In the genomic region with DNA sequence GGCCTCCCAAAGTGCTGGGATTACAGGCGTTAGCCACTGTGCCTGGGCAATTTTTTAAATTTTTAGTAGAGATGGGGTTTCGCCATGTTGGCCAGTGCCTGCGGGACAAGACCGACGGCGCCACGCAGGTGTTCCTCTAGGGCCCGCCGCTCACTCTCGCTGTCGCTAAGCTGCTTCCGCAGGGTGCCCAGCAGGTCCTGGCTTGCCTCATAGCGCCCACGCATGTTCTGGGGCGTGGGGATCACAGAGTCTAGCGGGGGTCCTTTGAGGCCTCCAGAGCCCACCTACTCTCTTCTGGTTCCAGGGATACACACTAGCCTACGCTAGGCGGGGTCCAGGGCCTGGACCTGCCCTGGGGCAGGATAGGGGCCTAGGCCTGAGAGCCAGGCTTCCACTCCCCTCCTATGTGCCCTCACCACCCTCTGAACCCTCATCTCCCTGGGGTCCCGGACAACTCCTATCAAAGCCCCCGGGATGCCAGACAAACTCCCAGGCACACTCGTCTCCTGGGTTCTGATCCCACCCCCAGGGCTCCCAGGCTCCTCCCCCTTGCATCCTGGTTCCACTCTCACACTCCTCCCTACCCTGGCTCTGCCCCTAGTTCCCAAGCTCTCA, we compare ENCODE assay signal across 7 cellular contexts. TPM values are rescaled to one million over a fixed set of nuclear protein-coding genes. Genes with fewer than 3 reads are reported as not detected.
DNase-seq lines count a peak whose midpoint lies in the region; ATAC-seq, FAIRE-seq and TF ChIP-seq lines count a peak whose summit lies in the region.
"Not testable (repeated sequence)": the region's sequence is repeated elsewhere in the genome, so short reads cannot be mapped to it uniquely, and the experiment has no call there.

No MANE protein-coding gene starts in this region.

- not testable (repeated sequence) for H3K27ac ChIP-seq in HCT116 (ENCODE audit: low read depth, low read length); K562 (ENCODE audit: extremely low read depth, low read depth, low read length); left lung

- not testable (repeated sequence) for H3K27me3 ChIP-seq in HCT116 (ENCODE audit: insufficient read depth, low read length); K562 (ENCODE audit: control insufficient read depth in 2 of 2, insufficient read depth in 2 of 2, low read length in 2 of 2); left lung

- intact Hi-C loops in HCT116 (cut with micrococcal nuclease); K562 (cut with micrococcal nuclease); left lung (cut with DNase I): not testable (repeated sequence)

- DNase-seq in HCT116 (ENCODE audit: low read depth, low spot score); stimulated activated naive B cell treated with anti-CD40 and anti-IgM and Interleukin-4, amounts not matched to agents 10 μg/mL and 1 μg/mL and 100 μg/mL, for 72 hours: not testable (repeated sequence)
- peak; percentile 41 for DNase-seq in activated CD8-positive, alpha-beta memory T cell treated with anti-CD3 and anti-CD28 coated beads, Interleukin-2, amount 10 ng/mL, durations not matched to agents 7 days and 5 days
- DNase-seq in K562 (ENCODE audit: extremely low read depth in 1 of 4, low spot score in 3 of 4) (peak in 2 of 4 experiments; percentile 45), left lung (peak; percentile 37 to 89), omental fat pad (ENCODE audit: low spot score) (peak; percentile 18)

- not testable (repeated sequence) for FAIRE-seq in K562 (lab: Jason Lieb, UNC)

- not testable (repeated sequence) for H3K4me3 Mint-ChIP-seq in activated CD8-positive, alpha-beta memory T cell treated with anti-CD3 and anti-CD28 coated beads, Interleukin-2, amount 10 ng/mL, durations not matched to agents 7 days and 5 days; stimulated activated naive B cell treated with anti-CD40 and anti-IgM and Interleukin-4, amounts not matched to agents 10 μg/mL and 1 μg/mL and 100 μg/mL, for 72 hours

- in situ Hi-C loops in K562 (cut with MboI), result loop anchor here (5.0 kb wide), 1 partner anchor 317 kb away; no protein-coding TSS in a partner anchor

- ATAC-seq in HCT116 (peak; percentile 55), K562 (peak; percentile 1; the same call in 1 of the 3 replicates), esophagus mucosa (peak; percentile 11)
- not testable (repeated sequence) for ATAC-seq in activated CD8-positive, alpha-beta memory T cell treated with anti-CD3 and anti-CD28 coated beads, Interleukin-2, amount 10 ng/mL, durations not matched to agents 7 days and 5 days; left lung; omental fat pad (ENCODE audit: low FRiP score); stimulated activated naive B cell treated with anti-CD40 and anti-IgM and Interleukin-4, amounts not matched to agents 10 μg/mL and 1 μg/mL and 100 μg/mL, for 72 hours (replicated peaks)

- not testable (repeated sequence) for BruUV-seq in HCT116 (replicated peaks; lab: Mats Ljungman, UMichigan)
- TSS peak; percentile 12 for BruUV-seq in K562 (replicated peaks; lab: Mats Ljungman, UMichigan)

- H4K20me1 ChIP-seq in HCT116 (ENCODE audit: insufficient read depth); K562 (replicated peaks; ENCODE audit: control insufficient read depth, insufficient read depth, low read length): not testable (repeated sequence)

- H3K9me3 Mint-ChIP-seq in activated CD8-positive, alpha-beta memory T cell treated with anti-CD3 and anti-CD28 coated beads, Interleukin-2, amount 10 ng/mL, durations not matched to agents 7 days and 5 days (ENCODE audit: low read depth); stimulated activated naive B cell treated with anti-CD40 and anti-IgM and Interleukin-4, amounts not matched to agents 10 μg/mL and 1 μg/mL and 100 μg/mL, for 72 hours: not testable (repeated sequence)

- H3K4me1 Mint-ChIP-seq in activated CD8-positive, alpha-beta memory T cell treated with anti-CD3 and anti-CD28 coated beads, Interleukin-2, amount 10 ng/mL, durations not matched to agents 7 days and 5 days; stimulated activated naive B cell treated with anti-CD40 and anti-IgM and Interleukin-4, amounts not matched to agents 10 μg/mL and 1 μg/mL and 100 μg/mL, for 72 hours: not testable (repeated sequence)

- CTCF ChIA-PET in HCT116 (lab: Charles Lee), result not testable (repeated sequence)
- CTCF ChIA-PET in activated CD8-positive, alpha-beta memory T cell treated with anti-CD3 and anti-CD28 coated beads, Interleukin-2, amount 10 ng/mL, durations not matched to agents 7 days and 5 days (lab: Charles Lee), result interaction anchor here (1.3 kb wide), 1 partner anchor 22 kb away, joined by 5 read pairs; no protein-coding TSS in a partner anchor
- CTCF ChIA-PET in K562 (lab: Yijun Ruan, JAX; ENCODE audit: low intra/inter-chr PET ratio), result interaction anchor here (1.1 kb wide), 1 partner anchor 9 kb away, joined by 4 read pairs; no protein-coding TSS in a partner anchor

- not testable (repeated sequence) for H3K9me2 ChIP-seq in HCT116 (ENCODE audit: insufficient read depth)

- not testable (repeated sequence) for H2AFZ ChIP-seq in HCT116 (ENCODE audit: low read depth, low read length, poor library complexity, severe bottlenecking); K562 (ENCODE audit: low read depth, low read length)

- peaks cover 23% of the 10 kb centered on the region for H3K36me3 Mint-ChIP-seq in activated CD8-positive, alpha-beta memory T cell treated with anti-CD3 and anti-CD28 coated beads, Interleukin-2, amount 10 ng/mL, durations not matched to agents 7 days and 5 days
- H3K36me3 Mint-ChIP-seq in stimulated activated naive B cell treated with anti-CD40 and anti-IgM and Interleukin-4, amounts not matched to agents 10 μg/mL and 1 μg/mL and 100 μg/mL, for 72 hours, result peaks cover 73 to 79% of the 10 kb centered on the region in 2 donors

- H3K79me2 ChIP-seq in HCT116 (ENCODE audit: insufficient read depth, low read length); K562 (ENCODE audit: control insufficient read depth, insufficient read depth, low read length): not testable (repeated sequence)

- H3K9ac ChIP-seq in HCT116 (ENCODE audit: low read length), result not testable (repeated sequence)
- H3K9ac ChIP-seq in K562 (ENCODE audit: insufficient read depth in 1 of 2, low read depth in 2 of 2, low read length in 2 of 2), result peak overlapping the region in 1 of 2 experiments; percentile 46; a peak in 1 of 4 replicates

- H3K36me3 ChIP-seq in HCT116 (ENCODE audit: control insufficient read depth in 1 of 2, insufficient read depth in 2 of 2, low read length in 2 of 2), result peaks cover 44 to 49% of the 10 kb centered on the region in 2 experiments; a peak in 3 of 4 replicates
- peaks cover 87% of the 10 kb centered on the region for H3K36me3 ChIP-seq in K562 (ENCODE audit: control insufficient read depth, insufficient read depth, low read length)
- H3K36me3 ChIP-seq in left lung, result peaks cover 6 to 98% of the 10 kb centered on the region in 2 donors

- POLR2A ChIA-PET in HCT116 (lab: Charles Lee), result not testable (repeated sequence)
- POLR2A ChIA-PET in K562 (lab: Yijun Ruan, JAX), result interaction anchor here (2.0 to 5.8 kb wide), 4 partner anchors 8 to 275 kb away, joined by 5 to 37 read pairs (median 24); no protein-coding TSS in a partner anchor

- not testable (repeated sequence) for H3K9me1 ChIP-seq in K562 (ENCODE audit: control insufficient read depth, insufficient read depth, low read length)

- not testable (repeated sequence) for H3K4me2 ChIP-seq in HCT116 (ENCODE audit: low read length); K562 (ENCODE audit: insufficient read depth, low read length)

- not testable (repeated sequence) for TF ChIP-seq POLR2A in HCT116 (IDR thresholded peaks at IDR 0.05; ENCODE audit: borderline replicate concordance, extremely low read depth, insufficient read depth, insufficient read length); K562 (conservative IDR thresholded peaks at IDR 0.05)

- WGBS in K562 (ENCODE audit: insufficient coverage, low coverage, missing lambda C conversion rate), result 97% methylated on average over 21 of the region's 21 CpGs

- H3K4me3 ChIP-seq in HCT116 (replicated peaks in 1 of 2; ENCODE audit: low read depth in 1 of 2, low read length in 2 of 2); K562; left lung: not testable (repeated sequence)

- H3K4me1 ChIP-seq in HCT116 (ENCODE audit: control insufficient read depth in 1 of 2, insufficient read depth in 2 of 2, low read length in 2 of 2); left lung: not testable (repeated sequence)
- peaks cover 0 to 32% of the 10 kb centered on the region in 2 experiments; a peak in 1 of 5 replicates for H3K4me1 ChIP-seq in K562 (replicated peaks in 1 of 2; ENCODE audit: control insufficient read depth in 2 of 2, insufficient read depth in 2 of 2, low read length in 2 of 2)

- not testable (repeated sequence) for H3K27me3 Mint-ChIP-seq in activated CD8-positive, alpha-beta memory T cell treated with anti-CD3 and anti-CD28 coated beads, Interleukin-2, amount 10 ng/mL, durations not matched to agents 7 days and 5 days; stimulated activated naive B cell treated with anti-CD40 and anti-IgM and Interleukin-4, amounts not matched to agents 10 μg/mL and 1 μg/mL and 100 μg/mL, for 72 hours

- not testable (repeated sequence) for TF ChIP-seq RAD21 in HCT116 (IDR thresholded peaks at IDR 0.05; ENCODE audit: low read depth); K562 (CRISPR knock-in tag; conservative IDR thresholded peaks at IDR 0.05 in 1 of 2, IDR thresholded peaks at IDR 0.05 in 1 of 2)

- not testable (repeated sequence) for H3K27ac Mint-ChIP-seq in activated CD8-positive, alpha-beta memory T cell treated with anti-CD3 and anti-CD28 coated beads, Interleukin-2, amount 10 ng/mL, durations not matched to agents 7 days and 5 days
- peak overlapping the region; percentile 49 for H3K27ac Mint-ChIP-seq in stimulated activated naive B cell treated with anti-CD40 and anti-IgM and Interleukin-4, amounts not matched to agents 10 μg/mL and 1 μg/mL and 100 μg/mL, for 72 hours

- H3K9me3 ChIP-seq in HCT116 (ENCODE audit: control insufficient read depth in 1 of 2, insufficient read depth in 1 of 2, low read depth in 1 of 2, low read length in 2 of 2); K562 (replicated peaks; ENCODE audit: control insufficient read depth, insufficient read depth, low read depth, low read length); left lung: not testable (repeated sequence)

- not testable (repeated sequence) for TF ChIP-seq CTCF in HCT116 (IDR thresholded peaks at IDR 0.05 in 2 of 3, conservative IDR thresholded peaks at IDR 0.05 in 1 of 3; ENCODE audit: borderline replicate concordance in 1 of 3, insufficient read depth in 1 of 3, low read depth in 2 of 3, low read length in 2 of 3); K562 (IDR thresholded peaks at IDR 0.05 in 2 of 3, conservative IDR thresholded peaks at IDR 0.05 in 1 of 3; ENCODE audit: insufficient read depth in 2 of 3, low read depth in 1 of 3, low read length in 3 of 3); left lung (IDR thresholded peaks at IDR 0.05); omental fat pad (IDR thresholded peaks at IDR 0.05)

- RAD21 ChIA-PET in HCT116 (lab: Charles Lee; ENCODE audit: low non-redundant PET in 1 of 2, low total read pairs in 2 of 2, uncharacterized antibody in 2 of 2, unreplicated experiment in 2 of 2), result not testable (repeated sequence)

- not testable (repeated sequence) for TF ChIP-seq EP300 in K562 (IDR thresholded peaks at IDR 0.05; ENCODE audit: low read length)

RNA-seq across cellular contexts. Expression of a gene that starts 16.7 kb away (rescaled TPM):
- total RNA-seq in HCT116 (2021; ENCODE audit: unreplicated experiment) (46.0 TPM), K562 (2014; rRNA removed) (15.1 and 19.0 TPM in 2 replicates), K562 (2014; rRNA removed; fragmentation: Illumina TruSeq; extraction: Trizol) (20.3 and 21.2 TPM in 2 replicates), K562 (2015; rRNA removed; fragmentation: Illumina TruSeq; extraction: Trizol) (39.1 and 42.6 TPM in 2 replicates), K562 (2021) (31.4 and 33.6 TPM in 2 replicates), esophagus mucosa (24.7 TPM), left lung (10 to 100 TPM; 35.2 to 40.1 TPM), omental fat pad (10 to 100 TPM; 22.9 to 63.6 (median 41.6) TPM)
- polyA plus RNA-seq in HCT116 (2012), result 17.4 and 21.3 TPM in 2 replicates
- 1 to 10 TPM; 2.8 to 3.1 TPM for total RNA-seq in activated CD8-positive, alpha-beta memory T cell treated with anti-CD3 and anti-CD28 coated beads, Interleukin-2, amount 10 ng/mL, durations not matched to agents 7 days and 5 days
- 56.6 and 102 TPM in 2 replicates for total RNA-seq in K562 (2011; cell fraction: chromatin; rRNA removed; ENCODE audit: low replicate concordance)
- 36.9 and 44.1 TPM in 2 replicates for total RNA-seq in K562 (2011; cell fraction: nucleolus; rRNA removed)
- 89.4 and 146 TPM in 2 replicates for total RNA-seq in K562 (2011; cell fraction: nucleoplasm; rRNA removed)
- polyA plus RNA-seq in K562 (2011; rRNA removed) (36.5 and 41.3 TPM in 2 replicates), K562 (2014; fragmentation: Illumina TruSeq; extraction: Trizol) (27.6 and 35.0 TPM in 2 replicates), K562 (2014; fragmentation: Nextera tagmentation; extraction: Ambion mirVana) (1 to 10 TPM; 5.2 to 7.9 TPM), K562 (2014; rRNA removed) (24.1 and 30.7 TPM in 2 replicates)
- 15.1 and 32.8 TPM in 2 replicates for polyA plus RNA-seq in K562 (2011; cell fraction: cytosol; rRNA removed)
- 56.8 and 69.1 TPM in 2 replicates for polyA plus RNA-seq in K562 (2011; cell fraction: nucleus; rRNA removed)
- polyA plus RNA-seq in K562 (2012), result 32.4 and 33.6 TPM in 2 replicates
- 28.5 and 39.5 TPM in 2 replicates for polyA minus RNA-seq in K562 (2011; rRNA and poly(A)+ RNA removed)
- 10.4 and 15.7 TPM in 2 replicates for polyA minus RNA-seq in K562 (2011; cell fraction: cytosol; rRNA and poly(A)+ RNA removed)
- polyA minus RNA-seq in K562 (2011; cell fraction: nucleus; rRNA and poly(A)+ RNA removed), result 39.3 and 69.2 TPM in 2 replicates

RNA-seq across cellular contexts. Expression of a gene that starts 36.7 kb away (rescaled TPM):
- total RNA-seq in HCT116 (2021; ENCODE audit: unreplicated experiment), result 1,685 TPM
- polyA plus RNA-seq in HCT116 (2012), result 8.8 and 29.6 TPM in 2 replicates
- total RNA-seq in activated CD8-positive, alpha-beta memory T cell treated with anti-CD3 and anti-CD28 coated beads, Interleukin-2, amount 10 ng/mL, durations not matched to agents 7 days and 5 days, result 1,000 to 10,000 TPM in 1 of 2 experiments, 100 to 1,000 TPM in 1; 922 to 3,744 TPM
- under 0.01 TPM in 2 replicates for total RNA-seq in K562 (2011; cell fraction: chromatin; rRNA removed; ENCODE audit: low replicate concordance)
- under 0.01 and 21,200 TPM in 2 replicates for total RNA-seq in K562 (2011; cell fraction: nucleolus; rRNA removed)
- under 0.01 and 24,158 TPM in 2 replicates for total RNA-seq in K562 (2011; cell fraction: nucleoplasm; rRNA removed)
- under 0.01 TPM in 2 replicates for total RNA-seq in K562 (2014; rRNA removed)
- 28,565 and 32,823 TPM in 2 replicates for total RNA-seq in K562 (2014; rRNA removed; fragmentation: Illumina TruSeq; extraction: Trizol)
- total RNA-seq in K562 (2015; rRNA removed; fragmentation: Illumina TruSeq; extraction: Trizol), result 20,456 and 27,045 TPM in 2 replicates
- 2,231 and 2,538 TPM in 2 replicates for total RNA-seq in K562 (2021)
- polyA plus RNA-seq in K562 (2011; rRNA removed), result 83.9 TPM in 1 of 2 replicates, not detected in the other
- under 0.01 TPM in 1 of 2 replicates, not detected in the other for polyA plus RNA-seq in K562 (2011; cell fraction: cytosol; rRNA removed)
- polyA plus RNA-seq in K562 (2011; cell fraction: nucleus; rRNA removed), result under 0.01 and 1,424 TPM in 2 replicates
- 25.1 TPM in 1 of 2 replicates, not detected in the other for polyA plus RNA-seq in K562 (2012)
- polyA plus RNA-seq in K562 (2014; fragmentation: Illumina TruSeq; extraction: Trizol), result not detected in 2 replicates
- polyA plus RNA-seq in K562 (2014; fragmentation: Nextera tagmentation; extraction: Ambion mirVana), result 1 to 10 TPM in 1 of 2 experiments, not detected in 1; 3.0 TPM
- polyA plus RNA-seq in K562 (2014; rRNA removed), result not detected in 2 replicates
- 10,756 and 20,531 TPM in 2 replicates for polyA minus RNA-seq in K562 (2011; rRNA and poly(A)+ RNA removed)
- polyA minus RNA-seq in K562 (2011; cell fraction: cytosol; rRNA and poly(A)+ RNA removed), result 58,964 and 66,171 TPM in 2 replicates
- 66,769 and 85,880 TPM in 2 replicates for polyA minus RNA-seq in K562 (2011; cell fraction: nucleus; rRNA and poly(A)+ RNA removed)
- total RNA-seq in esophagus mucosa, result 6,387 TPM
- total RNA-seq in left lung, result 1,000 to 10,000 TPM; 2,748 to 3,444 TPM
- under 1 TPM; under 0.01 TPM for total RNA-seq in omental fat pad
